ENCODE assay signal across 8 cellular contexts in the genomic region with DNA sequence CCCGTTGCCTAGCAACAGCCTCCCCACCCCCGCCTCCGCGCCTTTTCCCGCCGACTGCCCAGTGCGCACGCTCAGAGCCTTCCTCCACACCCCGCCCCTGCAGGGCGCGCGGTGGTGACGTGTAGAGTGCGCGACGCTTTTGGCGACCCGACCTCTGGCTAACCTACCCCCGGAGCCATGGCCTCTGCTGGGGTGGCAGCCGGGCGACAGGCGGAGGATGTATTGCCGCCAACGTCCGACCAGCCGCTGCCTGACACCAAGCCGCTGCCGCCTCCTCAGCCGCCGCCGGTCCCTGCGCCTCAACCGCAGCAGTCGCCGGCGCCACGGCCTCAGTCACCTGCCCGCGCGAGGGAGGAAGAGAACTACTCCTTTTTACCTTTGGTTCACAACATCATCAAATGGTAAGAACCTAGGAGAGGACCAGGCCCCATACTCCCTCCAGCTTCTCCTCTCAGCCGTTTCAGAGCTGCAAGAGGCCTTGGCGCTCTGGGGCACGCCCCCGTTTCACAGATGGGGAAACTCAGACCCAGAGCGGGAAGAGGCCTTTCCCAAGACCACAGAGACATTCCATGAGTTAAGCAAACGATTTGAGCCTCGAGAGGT. TPM values are rescaled to one million over a fixed set of nuclear protein-coding genes. Genes with fewer than 3 reads are reported as not detected.
DNase-seq lines count a peak whose midpoint lies in the region; ATAC-seq and TF ChIP-seq lines count a peak whose summit lies in the region.

A gene with protein sequence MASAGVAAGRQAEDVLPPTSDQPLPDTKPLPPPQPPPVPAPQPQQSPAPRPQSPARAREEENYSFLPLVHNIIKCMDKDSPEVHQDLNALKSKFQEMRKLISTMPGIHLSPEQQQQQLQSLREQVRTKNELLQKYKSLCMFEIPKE (plus strand): TSS at position 136 of the 603 bp plus-strand sequence. CDS start 42 bp downstream, at position 178.

- H3K4me1 ChIP-seq in rectal smooth muscle tissue (ENCODE audit: control insufficient read depth, insufficient read depth, low read length) (peaks cover 16% of the 10 kb centered on the region), uterus (peaks cover 0 to 22% of the 10 kb centered on the region in 2 donors)

- H3K36me3 ChIP-seq in rectal smooth muscle tissue (ENCODE audit: control insufficient read depth, insufficient read depth, low read length): no peaks in the 10 kb centered on the region
- no peaks in the 10 kb centered on the region for H3K36me3 ChIP-seq in uterus

- in situ Hi-C loops in astrocyte of the cerebellum (cut with HindIII; ENCODE audit: low sequenced_read_pairs): no loop called here

- H3K9me3 ChIP-seq in uterus: no peaks in the 10 kb centered on the region

- DNase-seq in NCI-H2029 (lab: John Stamatoyannopoulos, UW) (peak; percentile 74), T1000 (lab: John Stamatoyannopoulos, UW) (peak; percentile 83), astrocyte of the cerebellum (ENCODE audit: low read depth) (peak; percentile 71), hepatic stellate cell (ENCODE audit: low spot score) (peak; percentile 97), uterus (peak; percentile 92 to 93)

- H3K27me3 ChIP-seq in rectal smooth muscle tissue (ENCODE audit: control insufficient read depth, insufficient read depth, low read length) (no peaks in the 10 kb centered on the region), uterus (no peaks in the 10 kb centered on the region)

- H3K9ac ChIP-seq in rectal smooth muscle tissue (ENCODE audit: low read length): peak within 1 kb of the TSS; percentile 90

- H3K4me3 ChIP-seq in astrocyte of the cerebellum (ENCODE audit: low read depth, low read length) (peak within 1 kb of the TSS; percentile 99), rectal smooth muscle tissue (ENCODE audit: low read length) (peak within 1 kb of the TSS; percentile 91), uterus (peak within 1 kb of the TSS; percentile 89 to 91)

- peak; percentile 75 for ATAC-seq in HG02870 (IDR thresholded peaks at IDR 0.05; ENCODE audit: unreplicated experiment)

- TF ChIP-seq POLR2A in GM10847 (IDR thresholded peaks at IDR 0.05; ENCODE audit: extremely low read depth, insufficient read length) (peak; percentile 71), uterus (IDR thresholded peaks at IDR 0.05) (peak in 1 of 2 donors; percentile 70)

- H3K27ac ChIP-seq in rectal smooth muscle tissue (ENCODE audit: low read depth, low read length) (peak within 1 kb of the TSS; percentile 96), uterus (peak within 1 kb of the TSS; percentile 81 to 92)

- TF ChIP-seq CTCF in astrocyte of the cerebellum (IDR thresholded peaks at IDR 0.05; ENCODE audit: low read depth, low read length, missing control alignments) (no peak), uterus (IDR thresholded peaks at IDR 0.05) (peak in 2 of 4 experiments; percentile 25 to 37)

- intact Hi-C loops in uterus (cut with DNase I; ENCODE audit: low total_unique reads): no loop called here

RNA-seq across cellular contexts. Expression of the gene that starts here (rescaled TPM):
- total RNA-seq in uterus: 10 to 100 TPM in 3 of 4 donors, 1 to 10 TPM in 1; 3.2 to 17.4 (median 13.4) TPM

Comparison
In these comparisons a context has a peak if more than half of its experiments do, and no peak if none do; other contexts are left out.
1. Peak in every context shown above with its lines: DNase-seq, ATAC-seq, H3K4me3 ChIP-seq and H3K27ac ChIP-seq.